Comparison of ENCODE assay signal across 11 cellular contexts in the genomic region with DNA sequence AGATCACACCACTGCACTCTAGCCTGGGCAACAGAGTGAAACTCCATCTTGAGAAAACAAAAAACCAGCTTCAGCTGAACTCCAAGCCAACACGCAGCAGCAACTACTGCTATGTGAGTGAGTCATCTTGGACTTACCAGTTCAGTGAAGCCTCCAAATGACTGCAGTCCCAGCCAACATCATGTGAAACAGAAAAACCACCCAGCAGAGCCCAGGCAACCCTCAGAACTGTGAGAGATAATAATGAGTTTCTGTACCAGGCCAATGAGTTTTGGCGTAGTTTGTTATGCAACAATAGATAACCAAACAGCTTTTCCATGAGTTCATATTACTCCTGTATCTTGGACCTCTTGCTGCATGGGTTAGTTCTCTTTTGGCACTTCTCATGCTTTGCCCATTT. TPM values are rescaled to one million over a fixed set of nuclear protein-coding genes. Genes with fewer than 3 reads are reported as not detected.
DNase-seq lines count a peak whose midpoint lies in the region; ATAC-seq and TF ChIP-seq lines count a peak whose summit lies in the region.
"Had no signal": no experiment of that assay in that cellular context is flagged by ENCODE, and none has a peak within 500 bp of the region (broad histone marks: within the 10 kb centered on the region; RNA-seq: fewer than 3 reads in every experiment).

No MANE protein-coding gene starts in this region.

- H3K4me1 ChIP-seq in SK-N-SH (ENCODE audit: control insufficient read depth in 1 of 2, insufficient read depth in 2 of 2, low read depth in 1 of 2, low read length in 1 of 2) (peaks cover 10 to 16% of the 10 kb centered on the region in 2 experiments; a peak in 2 of 4 replicates), ovary (ENCODE audit: insufficient read depth) (peaks cover 2% of the 10 kb centered on the region), endodermal cell (ENCODE audit: control insufficient read depth, insufficient read depth, low read length) (no peaks in the 10 kb centered on the region)

- intact Hi-C loops in ovary (cut with DNase I) = no loop called here

- peaks cover 16% of the 10 kb centered on the region for H3F3A ChIP-seq in SK-N-SH (replicated peaks; ENCODE audit: insufficient read depth)

- DNase-seq in SK-N-SH (no peak), T-helper 22 cell (ENCODE audit: low read depth) (peak; percentile 20), brain microvascular endothelial cell (peak; percentile 67), ovary (no peak), nucleus accumbens (lab: John Stamatoyannopoulos, UW) (no peak), endodermal cell (no peak)
- peak; percentile 45 for DNase-seq in stimulated activated CD4-positive, alpha-beta T cell treated with anti-CD3 and anti-CD28 coated beads, Interleukin-4, amount 100 ng/mL, for 24 hours

- TF ChIP-seq RAD21 in SK-N-SH (IDR thresholded peaks at IDR 0.05; ENCODE audit: low read length) = no peak

- no peaks in the 10 kb centered on the region for H3K27me3 Mint-ChIP-seq in endodermal cell (ENCODE audit: insufficient read depth)

- 100% methylated on average over 2 of the region's 2 CpGs for WGBS in SK-N-SH (ENCODE audit: low lambda C conversion rate)
- 93 to 96% (median 94%) methylated on average over 2 of the region's 2 CpGs for WGBS in ovary, 3 donors
- 100% methylated on average over 2 of the region's 2 CpGs for WGBS in endodermal cell (ENCODE audit: insufficient coverage in 1 of 2, insufficient read length in 1 of 2), 2 experiments

- H3K27me3 ChIP-seq in SK-N-SH (ENCODE audit: insufficient read depth) (no peaks in the 10 kb centered on the region), brain microvascular endothelial cell (replicated peaks) (no peaks in the 10 kb centered on the region), ovary (no peaks in the 10 kb centered on the region), endodermal cell (ENCODE audit: control insufficient read depth, insufficient read depth, low read length, poor library complexity, severe bottlenecking) (no peaks in the 10 kb centered on the region)

- H3K9me3 Mint-ChIP-seq in endodermal cell = no peaks in the 10 kb centered on the region

- CTCF ChIA-PET in SK-N-SH (lab: Yijun Ruan, JAX) = interaction anchor here (1.3 to 6.3 kb wide), 5 partner anchors 11 to 202 kb away, joined by 4 to 44 read pairs (median 4); partner anchors contain the start of gene TLCD1

- TF ChIP-seq POLR2A in ovary (IDR thresholded peaks at IDR 0.05) = no peak

- H3K9me2 ChIP-seq in SK-N-SH = no peaks in the 10 kb centered on the region

- no peak overlapping the region for H3K4me3 Mint-ChIP-seq in endodermal cell

- TF ChIP-seq EP300 in SK-N-SH (IDR thresholded peaks at IDR 0.05; ENCODE audit: borderline replicate concordance in 1 of 2, low read depth in 1 of 2, low read length in 1 of 2) (no peak), ovary (IDR thresholded peaks at IDR 0.05) (no peak)

- peaks cover 58% of the 10 kb centered on the region for H3K36me3 Mint-ChIP-seq in endodermal cell (ENCODE audit: low read depth)

- H3K36me3 ChIP-seq in SK-N-SH (replicated peaks in 1 of 2; ENCODE audit: control insufficient read depth in 1 of 2, insufficient read depth in 2 of 2, low read length in 1 of 2) = peaks cover 14 to 36% of the 10 kb centered on the region in 2 experiments
- peaks cover 13% of the 10 kb centered on the region for H3K36me3 ChIP-seq in brain microvascular endothelial cell (replicated peaks)
- H3K36me3 ChIP-seq in ovary = no peaks in the 10 kb centered on the region
- peaks cover 71% of the 10 kb centered on the region for H3K36me3 ChIP-seq in endodermal cell (ENCODE audit: control insufficient read depth, insufficient read depth, low read length)

- in situ Hi-C loops in brain microvascular endothelial cell (cut with HindIII; ENCODE audit: low pct_ligation_motif_present, low sequenced_read_pairs) = no loop called here

- H3K4me2 ChIP-seq in SK-N-SH = no peak overlapping the region
- H3K4me2 ChIP-seq: A549 had no signal

- H3K27ac ChIP-seq in SK-N-SH (ENCODE audit: low read depth in 2 of 2, low read length in 1 of 2) (no peak overlapping the region), brain microvascular endothelial cell (no peak overlapping the region), ovary (no peak overlapping the region), endodermal cell (ENCODE audit: low read depth, low read length) (no peak overlapping the region)
- H3K27ac ChIP-seq: A549, parathyroid adenoma had no signal

- peaks cover 61% of the 10 kb centered on the region for H4K20me1 ChIP-seq in SK-N-SH (ENCODE audit: insufficient read depth)

- no peak overlapping the region for H3K4me3 ChIP-seq in SK-N-SH (ENCODE audit: low read depth in 2 of 2, low read length in 1 of 2)
- no peak overlapping the region for H3K4me3 ChIP-seq in brain microvascular endothelial cell (ENCODE audit: low read depth, low read length)
- H3K4me3 ChIP-seq in ovary = no peak overlapping the region
- H3K4me3 ChIP-seq in endodermal cell (ENCODE audit: low read length) = no peak overlapping the region
- H3K4me3 ChIP-seq: A549 had no signal

- no peak overlapping the region for H3K27ac Mint-ChIP-seq in endodermal cell

- H3K9me3 ChIP-seq in SK-N-SH (no peaks in the 10 kb centered on the region), ovary (no peaks in the 10 kb centered on the region), endodermal cell (ENCODE audit: control insufficient read depth, low read length) (peaks cover 4% of the 10 kb centered on the region)

- peaks cover 5% of the 10 kb centered on the region for H3K4me1 Mint-ChIP-seq in endodermal cell

- TF ChIP-seq CTCF in SK-N-SH (IDR thresholded peaks at IDR 0.05) (no peak), brain microvascular endothelial cell (IDR thresholded peaks at IDR 0.05; ENCODE audit: low read depth, low read length, missing control alignments) (no peak), ovary (IDR thresholded peaks at IDR 0.05) (no peak), endodermal cell (conservative IDR thresholded peaks at IDR 0.05) (no peak)

- peaks cover 100% of the 10 kb centered on the region for H3K79me2 ChIP-seq in SK-N-SH (ENCODE audit: insufficient read depth)

- H2AFZ ChIP-seq in SK-N-SH (ENCODE audit: low read depth) = no peak overlapping the region
- H2AFZ ChIP-seq: parathyroid adenoma had no signal

- H3K9ac ChIP-seq in SK-N-SH = no peak overlapping the region
- no peak overlapping the region for H3K9ac ChIP-seq in endodermal cell (ENCODE audit: extremely low read depth, low read length, poor library complexity, severe bottlenecking)
- H3K9ac ChIP-seq: parathyroid adenoma had no signal

- no peak for ATAC-seq in SK-N-SH treated with all-trans-retinoic acid at 6 μM for 48 hours
- ATAC-seq: A549, Panc1 had no signal

- POLR2A ChIA-PET in SK-N-SH (lab: Yijun Ruan, JAX) = no interaction called here

TF ChIP-seq in SK-N-SH, 30 proteins besides CTCF, POLR2A, EP300 and RAD21 (continues in another document):
- 0 out of 2 replicates have a peak, but pooled peaks have one; percentile 14 for TF ChIP-seq FOSL2 (IDR thresholded peaks at IDR 0.05; ENCODE audit: borderline replicate concordance, low read depth)

TF ChIP-seq in SK-N-SH treated with all-trans-retinoic acid at 6 μM for 48 hours, 23 proteins besides CTCF, POLR2A, EP300 and RAD21 (continues in another document):
- no peak for TF ChIP-seq OSR1 (CRISPR knock-in tag; IDR thresholded peaks at IDR 0.05)
- TF ChIP-seq, protein P1, sequence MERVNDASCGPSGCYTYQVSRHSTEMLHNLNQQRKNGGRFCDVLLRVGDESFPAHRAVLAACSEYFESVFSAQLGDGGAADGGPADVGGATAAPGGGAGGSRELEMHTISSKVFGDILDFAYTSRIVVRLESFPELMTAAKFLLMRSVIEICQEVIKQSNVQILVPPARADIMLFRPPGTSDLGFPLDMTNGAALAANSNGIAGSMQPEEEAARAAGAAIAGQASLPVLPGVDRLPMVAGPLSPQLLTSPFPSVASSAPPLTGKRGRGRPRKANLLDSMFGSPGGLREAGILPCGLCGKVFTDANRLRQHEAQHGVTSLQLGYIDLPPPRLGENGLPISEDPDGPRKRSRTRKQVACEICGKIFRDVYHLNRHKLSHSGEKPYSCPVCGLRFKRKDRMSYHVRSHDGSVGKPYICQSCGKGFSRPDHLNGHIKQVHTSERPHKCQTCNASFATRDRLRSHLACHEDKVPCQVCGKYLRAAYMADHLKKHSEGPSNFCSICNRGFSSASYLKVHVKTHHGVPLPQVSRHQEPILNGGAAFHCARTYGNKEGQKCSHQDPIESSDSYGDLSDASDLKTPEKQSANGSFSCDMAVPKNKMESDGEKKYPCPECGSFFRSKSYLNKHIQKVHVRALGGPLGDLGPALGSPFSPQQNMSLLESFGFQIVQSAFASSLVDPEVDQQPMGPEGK (CRISPR knock-in tag; IDR thresholded peaks at IDR 0.05; ENCODE audit: borderline replicate concordance) = no peak
- TF ChIP-seq ZC3H10 (CRISPR knock-in tag; IDR thresholded peaks at IDR 0.05) = no peak
- no peak for TF ChIP-seq ARNTL (CRISPR knock-in tag; IDR thresholded peaks at IDR 0.05; ENCODE audit: borderline replicate concordance, low read depth)
- TF ChIP-seq SNAI2 (CRISPR knock-in tag; IDR thresholded peaks at IDR 0.05) = no peak
- no peak for TF ChIP-seq TOX (CRISPR knock-in tag; IDR thresholded peaks at IDR 0.05; ENCODE audit: borderline replicate concordance)
- no peak for TF ChIP-seq ISL1 (CRISPR knock-in tag; IDR thresholded peaks at IDR 0.05)

RNA-seq across cellular contexts. Expression of gene PHF12, which starts 23.3 kb away (rescaled TPM):
- polyA plus RNA-seq in SK-N-SH (2012; rRNA removed) (17.8 and 24.0 TPM in 2 replicates), ovary (10 to 100 TPM; 22.7 to 28.1 TPM)
- polyA plus RNA-seq in SK-N-SH (2012; cell fraction: cytosol; rRNA removed) = 12.2 and 17.3 TPM in 2 replicates
- polyA plus RNA-seq in SK-N-SH (2012; cell fraction: nucleus; rRNA removed) = 53.0 and 68.5 TPM in 2 replicates
- total RNA-seq in ovary (10 to 100 TPM; 39.8 to 62.7 (median 48.8) TPM), endodermal cell (10 to 100 TPM; 60.0 to 61.0 TPM)
- 41.2 TPM for polyA plus RNA-seq in endodermal cell (2013, experiment 1 of 2)
- 39.4 TPM for polyA plus RNA-seq in endodermal cell (2013, experiment 2 of 2)

RNA-seq across cellular contexts. Expression of gene DHRS13, which starts 25.2 kb away (rescaled TPM):
- 7.4 and 7.6 TPM in 2 replicates for polyA plus RNA-seq in SK-N-SH (2012; rRNA removed)
- 6.3 and 7.5 TPM in 2 replicates for polyA plus RNA-seq in SK-N-SH (2012; cell fraction: cytosol; rRNA removed)
- polyA plus RNA-seq in SK-N-SH (2012; cell fraction: nucleus; rRNA removed) = 5.2 and 7.9 TPM in 2 replicates
- total RNA-seq in ovary = 10 to 100 TPM in 1 of 7 donors, 1 to 10 TPM in 6; 7.3 to 13.8 (median 8.1) TPM
- polyA plus RNA-seq in ovary = 1 to 10 TPM; 3.7 to 5.1 TPM
- 10 to 100 TPM; 19.1 to 24.8 TPM for total RNA-seq in endodermal cell
- 17.5 TPM for polyA plus RNA-seq in endodermal cell (2013, experiment 1 of 2)
- 14.9 TPM for polyA plus RNA-seq in endodermal cell (2013, experiment 2 of 2)

RNA-seq across cellular contexts. Expression of gene FLOT2, which starts 30.5 kb away (rescaled TPM):
- 89.8 and 105 TPM in 2 replicates for polyA plus RNA-seq in SK-N-SH (2012; rRNA removed)
- polyA plus RNA-seq in SK-N-SH (2012; cell fraction: cytosol; rRNA removed) = 71.5 and 96.6 TPM in 2 replicates
- 73.5 and 91.2 TPM in 2 replicates for polyA plus RNA-seq in SK-N-SH (2012; cell fraction: nucleus; rRNA removed)
- total RNA-seq in ovary = 10 to 100 TPM; 29.3 to 82.3 (median 75.0) TPM
- polyA plus RNA-seq in ovary = 10 to 100 TPM; 39.3 to 44.7 TPM
- 100 to 1,000 TPM; 195 to 215 TPM for total RNA-seq in endodermal cell
- 90.5 TPM for polyA plus RNA-seq in endodermal cell (2013, experiment 1 of 2)
- 92.9 TPM for polyA plus RNA-seq in endodermal cell (2013, experiment 2 of 2)

Comparison
In these comparisons a context has a peak if more than half of its experiments do, and no peak if none do; other contexts are left out.
1. DNase-seq: peak in T-helper 22 cell (single experiment), brain microvascular endothelial cell (single experiment) and stimulated activated CD4-positive, alpha-beta T cell treated with anti-CD3 and anti-CD28 coated beads, Interleukin-4, amount 100 ng/mL, for 24 hours (single experiment); none in SK-N-SH (single experiment), ovary (0 of 5), nucleus accumbens (0 of 56) and endodermal cell (single experiment).